Comparison of ENCODE assay signal across 10 cellular contexts in genomic region chr2:218274586-218274985, GRCh38. TPM values are rescaled to one million over a fixed set of nuclear protein-coding genes. Genes with fewer than 3 reads are reported as not detected.
A peak's percentile ranks its signal among the peaks of the same experiment; 100 is the strongest.
DNase-seq lines count a peak whose midpoint lies in the region; ATAC-seq and TF ChIP-seq lines count a peak whose summit lies in the region.
"Had no signal": no experiment of that assay in that cellular context is flagged by ENCODE, and none has a peak within 500 bp of the region (broad histone marks: within the 10 kb centered on the region; RNA-seq: fewer than 3 reads in every experiment).

No MANE protein-coding gene starts in this region.

- H3K4me3 ChIP-seq in gastroesophageal sphincter (no peak overlapping the region), suprapubic skin (no peak overlapping the region)
- H3K4me3 ChIP-seq: right atrium auricular region had no signal

- POLR2A ChIA-PET in T-cell (lab: Charles Lee) = interaction anchor here (0.5 to 3.3 kb wide), 3 partner anchors 12 to 209 kb away, joined by 4 to 10 read pairs (median 8); no protein-coding TSS in a partner anchor

- no peaks in the 10 kb centered on the region for H3K9me3 Mint-ChIP-seq in T-cell

- DNase-seq in T-cell = no peak
- no peak for DNase-seq in suprapubic skin (ENCODE audit: low spot score in 2 of 2)
- no peak for DNase-seq in glomerular visceral epithelial cell (ENCODE audit: extremely low spot score)
- DNase-seq: activated naive CD4-positive, alpha-beta T cell treated with Interleukin-2 at 50 U/mL for 16 hours; cortex of kidney; NCI-H446; SIG-M5 had no signal

- H3K36me3 ChIP-seq in gastroesophageal sphincter (peaks cover 0 to 62% of the 10 kb centered on the region in 2 donors), suprapubic skin (peaks cover 61% of the 10 kb centered on the region)

- CTCF ChIA-PET in T-cell (lab: Charles Lee) = interaction anchor here (1.0 to 6.4 kb wide), 7 partner anchors 11 to 573 kb away, joined by 4 to 54 read pairs (median 5); partner anchors contain the start of gene CATIP (in 1 of the 2)

- H3K27me3 ChIP-seq in gastroesophageal sphincter (no peaks in the 10 kb centered on the region), suprapubic skin (no peaks in the 10 kb centered on the region)
- H3K27me3 ChIP-seq: right atrium auricular region had no signal

- TF ChIP-seq EP300 in gastroesophageal sphincter (IDR thresholded peaks at IDR 0.05) (no peak), suprapubic skin (IDR thresholded peaks at IDR 0.05) (no peak)

- peaks cover 30 to 52% (median 40%) of the 10 kb centered on the region in 3 donors for H3K4me1 Mint-ChIP-seq in T-cell

- no peak overlapping the region for H3K4me3 Mint-ChIP-seq in T-cell

- ATAC-seq in T-cell (replicated peaks in 1 of 4) (no peak), gastroesophageal sphincter (no peak), GM21447 (IDR thresholded peaks at IDR 0.05; ENCODE audit: unreplicated experiment) (no peak)

- H3K27me3 Mint-ChIP-seq in T-cell = no peaks in the 10 kb centered on the region

- H3K9me3 ChIP-seq in gastroesophageal sphincter = no peaks in the 10 kb centered on the region
- H3K9me3 ChIP-seq in suprapubic skin = no peaks in the 10 kb centered on the region
- H3K9me3 ChIP-seq: right atrium auricular region had no signal

- H3K27ac Mint-ChIP-seq in T-cell = peak overlapping the region; percentile 64 to 79

- H3K27ac ChIP-seq in gastroesophageal sphincter (peak overlapping the region in 3 of 4 donors; percentile 58 to 80 (median 62)), suprapubic skin (peak overlapping the region; percentile 60)

- WGBS in gastroesophageal sphincter (ENCODE audit: low coverage in 1 of 2), 2 donors = 63% methylated on average over 2 of the region's 4 CpGs; no CpG with 5 or more reads in 1 of the 2 donors
- 70% methylated on average over 3 of the region's 4 CpGs for WGBS in suprapubic skin

- H3K36me3 Mint-ChIP-seq in T-cell = peaks cover 33% of the 10 kb centered on the region

- TF ChIP-seq POLR2A in gastroesophageal sphincter (IDR thresholded peaks at IDR 0.05) (no peak), suprapubic skin (IDR thresholded peaks at IDR 0.05) (no peak)

- H3K4me1 ChIP-seq in gastroesophageal sphincter (peaks cover 3 to 65% (median 19%) of the 10 kb centered on the region in 3 donors), suprapubic skin (peaks cover 56% of the 10 kb centered on the region)

- no peak for TF ChIP-seq CTCF in gastroesophageal sphincter (IDR thresholded peaks at IDR 0.05)
- TF ChIP-seq CTCF in suprapubic skin (IDR thresholded peaks at IDR 0.05) = no peak

RNA-seq across cellular contexts. Expression of gene PNKD, which starts 4.3 kb away (rescaled TPM):
- total RNA-seq in T-cell (10 to 100 TPM; 17.4 to 33.1 (median 30.6) TPM), gastroesophageal sphincter (10 to 100 TPM; 48.6 to 60.2 (median 56.9) TPM), suprapubic skin (10 to 100 TPM; 33.4 to 66.4 (median 49.4) TPM)

RNA-seq across cellular contexts. Expression of gene AAMP, which starts 4.6 kb away (rescaled TPM):
- 10 to 100 TPM; 46.2 to 71.3 (median 67.4) TPM for total RNA-seq in T-cell
- total RNA-seq in gastroesophageal sphincter = 100 to 1,000 TPM in 3 of 4 donors, 10 to 100 TPM in 1; 97.8 to 163 (median 131) TPM
- 100 to 1,000 TPM; 103 to 154 (median 144) TPM for total RNA-seq in suprapubic skin

RNA-seq across cellular contexts. Expression of gene GPBAR1, which starts 13.8 kb away (rescaled TPM):
- total RNA-seq in T-cell = 1 to 10 TPM in 4 of 5 donors, under 1 TPM in 1; 0.89 to 2.7 (median 1.2) TPM
- 1 to 10 TPM in 2 of 4 donors, under 1 TPM in 2; 0.31 to 4.0 (median 1.4) TPM for total RNA-seq in gastroesophageal sphincter
- total RNA-seq in suprapubic skin = 1 to 10 TPM in 2 of 4 donors, under 1 TPM in 1, not detected in 1; 0.98 to 2.0 (median 1.6) TPM

RNA-seq across cellular contexts. Expression of gene TMBIM1, which starts 17.7 kb away (rescaled TPM):
- total RNA-seq in T-cell = 100 to 1,000 TPM in 3 of 5 donors, 10 to 100 TPM in 2; 78.8 to 166 (median 144) TPM
- 100 to 1,000 TPM; 152 to 245 (median 191) TPM for total RNA-seq in gastroesophageal sphincter
- total RNA-seq in suprapubic skin = 100 to 1,000 TPM; 234 to 370 (median 319) TPM

RNA-seq across cellular contexts. Expression of gene ARPC2, which starts 57.6 kb away (rescaled TPM):
- 100 to 1,000 TPM; 347 to 487 (median 390) TPM for total RNA-seq in T-cell
- total RNA-seq in gastroesophageal sphincter = 100 to 1,000 TPM; 275 to 314 (median 287) TPM
- 100 to 1,000 TPM; 267 to 384 (median 275) TPM for total RNA-seq in suprapubic skin
